In genomic region chr3:160094562-160094961, GRCh38 we compare ENCODE assay signal across 1 cellular context.
TF ChIP-seq lines count a peak whose summit lies in the region.

No MANE protein-coding gene starts in this region.

TF ChIP-seq in WTC11, 78 proteins besides CTCF, POLR2A, EP300 and RAD21 (continued from another document):
- TF ChIP-seq MAX (CRISPR knock-in tag; IDR thresholded peaks at IDR 0.05): no peak
